1 cellular context compared by ENCODE assay signal in the genomic region with DNA sequence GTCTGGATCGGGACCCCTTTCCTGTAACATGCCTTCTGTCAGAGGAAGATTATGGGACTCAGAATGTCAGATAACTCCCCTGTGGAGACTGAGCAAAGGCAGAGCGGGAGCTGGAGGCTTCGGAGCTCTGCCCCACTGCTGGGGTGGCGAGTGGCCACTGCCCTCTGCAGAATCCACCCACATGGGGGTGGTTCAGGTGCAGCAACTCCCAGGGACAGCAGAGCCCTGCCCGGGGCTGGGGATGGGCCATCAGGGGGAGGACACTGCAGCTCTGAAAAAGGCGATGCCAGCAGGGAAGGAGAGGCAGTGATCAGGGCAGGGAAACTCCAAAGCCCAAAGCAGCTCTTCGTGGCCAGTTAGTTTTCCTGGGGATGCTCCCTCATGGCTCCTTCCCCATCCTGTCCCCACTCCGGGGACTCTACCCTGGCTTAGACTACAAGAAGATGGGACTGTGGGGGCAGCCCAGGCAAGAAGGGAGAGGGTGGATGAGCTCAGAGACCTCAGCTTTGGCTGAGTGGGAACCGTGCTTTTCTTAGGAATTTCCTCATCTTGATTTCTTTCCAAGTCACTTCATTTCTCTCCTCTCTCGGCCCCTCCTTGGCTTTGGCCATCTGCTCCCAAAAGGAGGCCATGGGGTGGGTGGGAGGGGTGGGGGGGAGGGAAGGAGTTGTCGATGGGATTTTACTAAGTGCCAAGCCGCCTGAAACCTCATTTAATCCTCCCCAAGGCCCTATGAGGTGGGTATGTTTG.
TF ChIP-seq lines count a peak whose summit lies in the region.

No MANE protein-coding gene starts in this region.

TF ChIP-seq in WTC11, 78 proteins besides CTCF, POLR2A, EP300 and RAD21 (continued from another document):
- TF ChIP-seq, protein P1, sequence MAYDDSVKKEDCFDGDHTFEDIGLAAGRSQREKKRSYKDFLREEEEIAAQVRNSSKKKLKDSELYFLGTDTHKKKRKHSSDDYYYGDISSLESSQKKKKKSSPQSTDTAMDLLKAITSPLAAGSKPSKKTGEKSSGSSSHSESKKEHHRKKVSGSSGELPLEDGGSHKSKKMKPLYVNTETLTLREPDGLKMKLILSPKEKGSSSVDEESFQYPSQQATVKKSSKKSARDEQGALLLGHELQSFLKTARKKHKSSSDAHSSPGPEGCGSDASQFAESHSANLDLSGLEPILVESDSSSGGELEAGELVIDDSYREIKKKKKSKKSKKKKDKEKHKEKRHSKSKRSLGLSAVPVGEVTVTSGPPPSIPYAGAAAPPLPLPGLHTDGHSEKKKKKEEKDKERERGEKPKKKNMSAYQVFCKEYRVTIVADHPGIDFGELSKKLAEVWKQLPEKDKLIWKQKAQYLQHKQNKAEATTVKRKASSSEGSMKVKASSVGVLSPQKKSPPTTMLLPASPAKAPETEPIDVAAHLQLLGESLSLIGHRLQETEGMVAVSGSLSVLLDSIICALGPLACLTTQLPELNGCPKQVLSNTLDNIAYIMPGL (CRISPR knock-in tag; IDR thresholded peaks at IDR 0.05) = no peak
- no peak for TF ChIP-seq ATF1 (CRISPR knock-in tag; IDR thresholded peaks at IDR 0.05)
- no peak for TF ChIP-seq SMAD4 (CRISPR knock-in tag; IDR thresholded peaks at IDR 0.05)
- no peak for TF ChIP-seq GABPB1 (CRISPR knock-in tag; IDR thresholded peaks at IDR 0.05)
- TF ChIP-seq, protein P2, sequence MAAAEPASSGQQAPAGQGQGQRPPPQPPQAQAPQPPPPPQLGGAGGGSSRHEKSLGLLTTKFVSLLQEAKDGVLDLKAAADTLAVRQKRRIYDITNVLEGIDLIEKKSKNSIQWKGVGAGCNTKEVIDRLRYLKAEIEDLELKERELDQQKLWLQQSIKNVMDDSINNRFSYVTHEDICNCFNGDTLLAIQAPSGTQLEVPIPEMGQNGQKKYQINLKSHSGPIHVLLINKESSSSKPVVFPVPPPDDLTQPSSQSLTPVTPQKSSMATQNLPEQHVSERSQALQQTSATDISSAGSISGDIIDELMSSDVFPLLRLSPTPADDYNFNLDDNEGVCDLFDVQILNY (CRISPR knock-in tag; IDR thresholded peaks at IDR 0.05) = no peak
- TF ChIP-seq GRHL2 (CRISPR knock-in tag; IDR thresholded peaks at IDR 0.05; ENCODE audit: insufficient replicate concordance, severe bottlenecking) = no peak
- no peak for TF ChIP-seq ZNF317 (CRISPR knock-in tag; IDR thresholded peaks at IDR 0.05; ENCODE audit: borderline replicate concordance, low read depth)
- TF ChIP-seq, protein P3, sequence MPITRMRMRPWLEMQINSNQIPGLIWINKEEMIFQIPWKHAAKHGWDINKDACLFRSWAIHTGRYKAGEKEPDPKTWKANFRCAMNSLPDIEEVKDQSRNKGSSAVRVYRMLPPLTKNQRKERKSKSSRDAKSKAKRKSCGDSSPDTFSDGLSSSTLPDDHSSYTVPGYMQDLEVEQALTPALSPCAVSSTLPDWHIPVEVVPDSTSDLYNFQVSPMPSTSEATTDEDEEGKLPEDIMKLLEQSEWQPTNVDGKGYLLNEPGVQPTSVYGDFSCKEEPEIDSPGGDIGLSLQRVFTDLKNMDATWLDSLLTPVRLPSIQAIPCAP (CRISPR knock-in tag; IDR thresholded peaks at IDR 0.05) = no peak
- no peak for TF ChIP-seq CREM (CRISPR knock-in tag; IDR thresholded peaks at IDR 0.05)
- TF ChIP-seq, protein P4, sequence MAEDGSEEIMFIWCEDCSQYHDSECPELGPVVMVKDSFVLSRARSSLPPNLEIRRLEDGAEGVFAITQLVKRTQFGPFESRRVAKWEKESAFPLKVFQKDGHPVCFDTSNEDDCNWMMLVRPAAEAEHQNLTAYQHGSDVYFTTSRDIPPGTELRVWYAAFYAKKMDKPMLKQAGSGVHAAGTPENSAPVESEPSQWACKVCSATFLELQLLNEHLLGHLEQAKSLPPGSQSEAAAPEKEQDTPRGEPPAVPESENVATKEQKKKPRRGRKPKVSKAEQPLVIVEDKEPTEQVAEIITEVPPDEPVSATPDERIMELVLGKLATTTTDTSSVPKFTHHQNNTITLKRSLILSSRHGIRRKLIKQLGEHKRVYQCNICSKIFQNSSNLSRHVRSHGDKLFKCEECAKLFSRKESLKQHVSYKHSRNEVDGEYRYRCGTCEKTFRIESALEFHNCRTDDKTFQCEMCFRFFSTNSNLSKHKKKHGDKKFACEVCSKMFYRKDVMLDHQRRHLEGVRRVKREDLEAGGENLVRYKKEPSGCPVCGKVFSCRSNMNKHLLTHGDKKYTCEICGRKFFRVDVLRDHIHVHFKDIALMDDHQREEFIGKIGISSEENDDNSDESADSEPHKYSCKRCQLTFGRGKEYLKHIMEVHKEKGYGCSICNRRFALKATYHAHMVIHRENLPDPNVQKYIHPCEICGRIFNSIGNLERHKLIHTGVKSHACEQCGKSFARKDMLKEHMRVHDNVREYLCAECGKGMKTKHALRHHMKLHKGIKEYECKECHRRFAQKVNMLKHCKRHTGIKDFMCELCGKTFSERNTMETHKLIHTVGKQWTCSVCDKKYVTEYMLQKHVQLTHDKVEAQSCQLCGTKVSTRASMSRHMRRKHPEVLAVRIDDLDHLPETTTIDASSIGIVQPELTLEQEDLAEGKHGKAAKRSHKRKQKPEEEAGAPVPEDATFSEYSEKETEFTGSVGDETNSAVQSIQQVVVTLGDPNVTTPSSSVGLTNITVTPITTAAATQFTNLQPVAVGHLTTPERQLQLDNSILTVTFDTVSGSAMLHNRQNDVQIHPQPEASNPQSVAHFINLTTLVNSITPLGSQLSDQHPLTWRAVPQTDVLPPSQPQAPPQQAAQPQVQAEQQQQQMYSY (CRISPR knock-in tag; IDR thresholded peaks at IDR 0.05) = no peak
- TF ChIP-seq SMAD3 (CRISPR knock-in tag; IDR thresholded peaks at IDR 0.05; ENCODE audit: borderline replicate concordance) = no peak
- TF ChIP-seq TEAD4 (CRISPR knock-in tag; IDR thresholded peaks at IDR 0.05) = no peak
- TF ChIP-seq, protein P5, sequence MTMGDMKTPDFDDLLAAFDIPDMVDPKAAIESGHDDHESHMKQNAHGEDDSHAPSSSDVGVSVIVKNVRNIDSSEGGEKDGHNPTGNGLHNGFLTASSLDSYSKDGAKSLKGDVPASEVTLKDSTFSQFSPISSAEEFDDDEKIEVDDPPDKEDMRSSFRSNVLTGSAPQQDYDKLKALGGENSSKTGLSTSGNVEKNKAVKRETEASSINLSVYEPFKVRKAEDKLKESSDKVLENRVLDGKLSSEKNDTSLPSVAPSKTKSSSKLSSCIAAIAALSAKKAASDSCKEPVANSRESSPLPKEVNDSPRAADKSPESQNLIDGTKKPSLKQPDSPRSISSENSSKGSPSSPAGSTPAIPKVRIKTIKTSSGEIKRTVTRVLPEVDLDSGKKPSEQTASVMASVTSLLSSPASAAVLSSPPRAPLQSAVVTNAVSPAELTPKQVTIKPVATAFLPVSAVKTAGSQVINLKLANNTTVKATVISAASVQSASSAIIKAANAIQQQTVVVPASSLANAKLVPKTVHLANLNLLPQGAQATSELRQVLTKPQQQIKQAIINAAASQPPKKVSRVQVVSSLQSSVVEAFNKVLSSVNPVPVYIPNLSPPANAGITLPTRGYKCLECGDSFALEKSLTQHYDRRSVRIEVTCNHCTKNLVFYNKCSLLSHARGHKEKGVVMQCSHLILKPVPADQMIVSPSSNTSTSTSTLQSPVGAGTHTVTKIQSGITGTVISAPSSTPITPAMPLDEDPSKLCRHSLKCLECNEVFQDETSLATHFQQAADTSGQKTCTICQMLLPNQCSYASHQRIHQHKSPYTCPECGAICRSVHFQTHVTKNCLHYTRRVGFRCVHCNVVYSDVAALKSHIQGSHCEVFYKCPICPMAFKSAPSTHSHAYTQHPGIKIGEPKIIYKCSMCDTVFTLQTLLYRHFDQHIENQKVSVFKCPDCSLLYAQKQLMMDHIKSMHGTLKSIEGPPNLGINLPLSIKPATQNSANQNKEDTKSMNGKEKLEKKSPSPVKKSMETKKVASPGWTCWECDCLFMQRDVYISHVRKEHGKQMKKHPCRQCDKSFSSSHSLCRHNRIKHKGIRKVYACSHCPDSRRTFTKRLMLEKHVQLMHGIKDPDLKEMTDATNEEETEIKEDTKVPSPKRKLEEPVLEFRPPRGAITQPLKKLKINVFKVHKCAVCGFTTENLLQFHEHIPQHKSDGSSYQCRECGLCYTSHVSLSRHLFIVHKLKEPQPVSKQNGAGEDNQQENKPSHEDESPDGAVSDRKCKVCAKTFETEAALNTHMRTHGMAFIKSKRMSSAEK (CRISPR knock-in tag; IDR thresholded peaks at IDR 0.05; ENCODE audit: borderline replicate concordance) = no peak
